8 cellular contexts compared by ENCODE assay signal in genomic region chr16:10514369-10515055, GRCh38.
DNase-seq lines count a peak whose midpoint lies in the region; ATAC-seq, FAIRE-seq and TF ChIP-seq lines count a peak whose summit lies in the region.

No MANE protein-coding gene starts in this region.

- H3K4me3 ChIP-seq in BLaER1 treated with 17β-estradiol and CSF1 and Interleukin-3, amounts not matched to agents 10 nM and 100 nM, result no peak overlapping the region
- H3K4me3 ChIP-seq in fibroblast of villous mesenchyme (ENCODE audit: low read depth, low read length) (no peak overlapping the region), pancreas (no peak overlapping the region)

- H3K9ac ChIP-seq in BLaER1 treated with 17β-estradiol and CSF1 and Interleukin-3, amounts not matched to agents 10 nM and 100 nM, result peak overlapping the region in 7 of 11 experiments; percentile 1 to 58 (median 46); a peak in 10 of 22 replicates

- TF ChIP-seq CTCF in fibroblast of villous mesenchyme (IDR thresholded peaks at IDR 0.05; ENCODE audit: insufficient read depth, low read depth, low read length), result peak; percentile 59
- peak; percentile 40 to 74 (median 48) for TF ChIP-seq CTCF in pancreas (IDR thresholded peaks at IDR 0.05)

- peaks cover 6 to 28% (median 14%) of the 10 kb centered on the region in 10 experiments; a peak in 14 of 20 replicates for H3K4me1 ChIP-seq in BLaER1 treated with 17β-estradiol and CSF1 and Interleukin-3, amounts not matched to agents 10 nM and 100 nM
- peaks cover 0 to 15% (median 11%) of the 10 kb centered on the region in 3 donors for H3K4me1 ChIP-seq in pancreas

- no peaks in the 10 kb centered on the region for H3K27me3 ChIP-seq in BLaER1 treated with 17β-estradiol and CSF1 and Interleukin-3, amounts not matched to agents 10 nM and 100 nM
- H3K27me3 ChIP-seq in pancreas, result no peaks in the 10 kb centered on the region

- peak; percentile 86 for FAIRE-seq in pancreas (lab: Jason Lieb, UNC)

- peak overlapping the region in 9 of 11 experiments; percentile 37 to 72 (median 59); a peak in 18 of 22 replicates for H3K27ac ChIP-seq in BLaER1 treated with 17β-estradiol and CSF1 and Interleukin-3, amounts not matched to agents 10 nM and 100 nM
- H3K27ac ChIP-seq in pancreas, result peak overlapping the region in 2 of 4 donors; percentile 55 to 74

- H3K36me3 ChIP-seq in BLaER1 treated with 17β-estradiol and CSF1 and Interleukin-3, amounts not matched to agents 10 nM and 100 nM, result no peaks in the 10 kb centered on the region
- no peaks in the 10 kb centered on the region for H3K36me3 ChIP-seq in pancreas

- peaks cover 0 to 10% (median 0%) of the 10 kb centered on the region in 11 experiments; a peak in 4 of 22 replicates for H3K9me3 ChIP-seq in BLaER1 treated with 17β-estradiol and CSF1 and Interleukin-3, amounts not matched to agents 10 nM and 100 nM (replicated peaks in 1 of 11)
- no peaks in the 10 kb centered on the region for H3K9me3 ChIP-seq in pancreas

- ATAC-seq in pancreas, result peak; percentile 84 to 86 (median 84)

- H4K20me1 ChIP-seq in BLaER1 treated with 17β-estradiol and CSF1 and Interleukin-3, amounts not matched to agents 10 nM and 100 nM, result no peaks in the 10 kb centered on the region

- WGBS in pancreas, 2 donors, result 10 to 11% methylated on average over 6 of the region's 6 CpGs

- peak; percentile 52 for DNase-seq in H4 (ENCODE audit: low spot score)
- peak; percentile 1 for DNase-seq in NCI-H748 treated with DMSO at 0.1 percent for 48 hours (lab: John Stamatoyannopoulos, UW)
- DNase-seq in activated T-cell treated with anti-CD3 and anti-CD28 coated beads for 48 hours (ENCODE audit: low read depth), result peak; percentile 34
- DNase-seq in fibroblast of villous mesenchyme (ENCODE audit: low read depth), result peak; percentile 76
- peak in 3 of 6 donors; percentile 52 to 73 (median 60) for DNase-seq in pancreas
- DNase-seq in HK-2 (ENCODE audit: unreplicated experiment), result no peak
- DNase-seq in NCI-H446 treated with DMSO at 0.1 percent for 48 hours (lab: John Stamatoyannopoulos, UW), result no peak

- H3K4me2 ChIP-seq in BLaER1 treated with 17β-estradiol and CSF1 and Interleukin-3, amounts not matched to agents 10 nM and 100 nM, result peak overlapping the region in 10 of 11 experiments; percentile 9 to 57 (median 22); a peak in 8 of 22 replicates

- intact Hi-C loops in pancreas (cut with DNase I), result loop anchor here in 2 of 3 donors (5.0 kb wide), 3 partner anchors 223 to 262 kb away; no protein-coding TSS in a partner anchor

Comparison
In these comparisons a context has a peak if more than half of its experiments do, and no peak if none do; other contexts are left out.
1. DNase-seq: peak in H4 (single experiment), NCI-H748 treated with DMSO at 0.1 percent for 48 hours (single experiment), activated T-cell treated with anti-CD3 and anti-CD28 coated beads for 48 hours (single experiment) and fibroblast of villous mesenchyme (single experiment); none in HK-2 (single experiment) and NCI-H446 treated with DMSO at 0.1 percent for 48 hours (single experiment).